Comparison of ENCODE assay signal across 16 cellular contexts in genomic region chr21:42835611-42836401, GRCh38. TPM values are rescaled to one million over a fixed set of nuclear protein-coding genes. Genes with fewer than 3 reads are reported as not detected.
DNase-seq lines count a peak whose midpoint lies in the region; ATAC-seq, FAIRE-seq and TF ChIP-seq lines count a peak whose summit lies in the region.
"Had no signal": no experiment of that assay in that cellular context is flagged by ENCODE, and none has a peak within 500 bp of the region (broad histone marks: within the 10 kb centered on the region; RNA-seq: fewer than 3 reads in every experiment).

No MANE protein-coding gene starts in this region.

- H3K27ac Mint-ChIP-seq in CD4-positive, alpha-beta T cell, result no peak overlapping the region
- H3K27ac Mint-ChIP-seq: HFFc6 had no signal

- peak; percentile 32 for DNase-seq in right atrium auricular region (ENCODE audit: low spot score)
- no peak for DNase-seq in Right ventricle myocardium superior
- no peak for DNase-seq in K562 (ENCODE audit: extremely low read depth in 1 of 4, low spot score in 3 of 4)
- peak; percentile 6 for DNase-seq in mesenteric fat pad (ENCODE audit: low spot score)
- peak; percentile 16 for DNase-seq in upper lobe of right lung
- DNase-seq in CD4-positive, alpha-beta T cell, result no peak
- no peak for DNase-seq in HEK293T (ENCODE audit: extremely low spot score)
- DNase-seq: CD8-positive, alpha-beta memory T cell; DND-41; HFFc6; NCI-H1436; NCI-H2081; NCI-H748 treated with DMSO at 0.1 percent for 48 hours had no signal

- H3K36me3 ChIP-seq in right atrium auricular region (peaks cover 7% of the 10 kb centered on the region), K562 (ENCODE audit: control insufficient read depth, insufficient read depth, low read length) (peaks cover 20% of the 10 kb centered on the region), upper lobe of right lung (peaks cover 7% of the 10 kb centered on the region)

- H3K27ac ChIP-seq in right atrium auricular region (no peak overlapping the region), K562 (ENCODE audit: extremely low read depth, low read depth, low read length) (no peak overlapping the region), upper lobe of right lung (no peak overlapping the region)
- no peak overlapping the region for H3K27ac ChIP-seq in CD4-positive, alpha-beta T cell (ENCODE audit: low read depth, low read length)
- H3K27ac ChIP-seq: KMS-11, SJSA1 had no signal

- no peak for TF ChIP-seq CTCF in right atrium auricular region (IDR thresholded peaks at IDR 0.05)
- TF ChIP-seq CTCF in K562 (IDR thresholded peaks at IDR 0.05 in 2 of 3, conservative IDR thresholded peaks at IDR 0.05 in 1 of 3; ENCODE audit: insufficient read depth in 2 of 3, low read depth in 1 of 3, low read length in 3 of 3), result no peak
- no peak for TF ChIP-seq CTCF in upper lobe of right lung (IDR thresholded peaks at IDR 0.05)
- no peak for TF ChIP-seq CTCF in CD4-positive, alpha-beta T cell (IDR thresholded peaks at IDR 0.05)

- H3K4me2 ChIP-seq in K562 (ENCODE audit: insufficient read depth, low read length), result no peak overlapping the region
- H3K4me2 ChIP-seq: KMS-11 had no signal

- H3K9me3 ChIP-seq in right atrium auricular region (no peaks in the 10 kb centered on the region), K562 (replicated peaks; ENCODE audit: control insufficient read depth, insufficient read depth, low read depth, low read length) (no peaks in the 10 kb centered on the region; the same call in 1 of the 2 replicates), upper lobe of right lung (no peaks in the 10 kb centered on the region)
- H3K9me3 ChIP-seq in CD4-positive, alpha-beta T cell (ENCODE audit: control insufficient read depth, low read length), result no peaks in the 10 kb centered on the region
- H3K9me3 ChIP-seq: SJSA1 had no signal

- no peak overlapping the region for H2AFZ ChIP-seq in K562 (ENCODE audit: low read depth, low read length)

- H3K9ac ChIP-seq in K562 (ENCODE audit: insufficient read depth in 1 of 2, low read depth in 2 of 2, low read length in 2 of 2), result no peak overlapping the region
- H3K9ac ChIP-seq: KMS-11 had no signal

- WGBS in K562 (ENCODE audit: insufficient coverage, low coverage, missing lambda C conversion rate), result 73% methylated on average over 12 of the region's 12 CpGs

- H3K27me3 Mint-ChIP-seq in CD4-positive, alpha-beta T cell, result no peaks in the 10 kb centered on the region

- H3K4me3 ChIP-seq in right atrium auricular region (no peak overlapping the region), K562 (no peak overlapping the region), upper lobe of right lung (no peak overlapping the region)
- H3K4me3 ChIP-seq: SJSA1 had no signal

- H3K9me3 Mint-ChIP-seq in CD4-positive, alpha-beta T cell, result no peaks in the 10 kb centered on the region
- H3K9me3 Mint-ChIP-seq: HFFc6 had no signal

- no peaks in the 10 kb centered on the region for H3K9me1 ChIP-seq in K562 (ENCODE audit: control insufficient read depth, insufficient read depth, low read length)

- no peak for TF ChIP-seq RAD21 in K562 (CRISPR knock-in tag; conservative IDR thresholded peaks at IDR 0.05 in 1 of 2, IDR thresholded peaks at IDR 0.05 in 1 of 2)

- H4K20me1 ChIP-seq in K562 (replicated peaks; ENCODE audit: control insufficient read depth, insufficient read depth, low read length), result peaks cover 31% of the 10 kb centered on the region; the same call in 1 of the 2 replicates

- H3K79me2 ChIP-seq in K562 (ENCODE audit: control insufficient read depth, insufficient read depth, low read length), result no peaks in the 10 kb centered on the region

- BruUV-seq in K562 (replicated peaks; lab: Mats Ljungman, UMichigan), result no TSS peak

- CTCF ChIA-PET in K562 (lab: Yijun Ruan, JAX; ENCODE audit: low intra/inter-chr PET ratio) (no interaction called here), HEK293T (lab: Yijun Ruan, JAX) (interaction anchor here (0.6 kb wide), 1 partner anchor 44 kb away, joined by 4 read pairs; no protein-coding TSS in a partner anchor)
- CTCF ChIA-PET in CD4-positive, alpha-beta T cell (lab: Charles Lee), result no interaction called here

- peaks cover 0 to 4% of the 10 kb centered on the region in 2 donors for H3K27me3 ChIP-seq in right atrium auricular region
- H3K27me3 ChIP-seq in K562 (ENCODE audit: control insufficient read depth in 2 of 2, insufficient read depth in 2 of 2, low read length in 2 of 2), result no peaks in the 10 kb centered on the region
- H3K27me3 ChIP-seq in upper lobe of right lung, result peaks cover 7% of the 10 kb centered on the region
- H3K27me3 ChIP-seq in CD4-positive, alpha-beta T cell (ENCODE audit: control insufficient read depth, insufficient read depth, low read length), result no peaks in the 10 kb centered on the region

- POLR2A ChIA-PET in K562 (lab: Yijun Ruan, JAX) (interaction anchor here (0.6 to 1.1 kb wide), 3 partner anchors 9 to 786 kb away, joined by 3 to 4 read pairs (median 3); no protein-coding TSS in a partner anchor), HEK293T (lab: Yijun Ruan, JAX) (interaction anchor here (0.6 kb wide), 1 partner anchor 66 kb away, joined by 3 read pairs; no protein-coding TSS in a partner anchor)
- POLR2A ChIA-PET in CD4-positive, alpha-beta T cell (lab: Charles Lee), result no interaction called here

- peaks cover 27% of the 10 kb centered on the region for H3K4me1 Mint-ChIP-seq in CD4-positive, alpha-beta T cell (ENCODE audit: low read depth)

- H3K36me3 Mint-ChIP-seq in CD4-positive, alpha-beta T cell (ENCODE audit: low read depth), result no peaks in the 10 kb centered on the region

- H3K4me1 ChIP-seq in right atrium auricular region, result no peaks in the 10 kb centered on the region
- H3K4me1 ChIP-seq in K562 (replicated peaks in 1 of 2; ENCODE audit: control insufficient read depth in 2 of 2, insufficient read depth in 2 of 2, low read length in 2 of 2), result peaks cover 0 to 20% of the 10 kb centered on the region in 2 experiments; a peak in 3 of 5 replicates
- H3K4me1 ChIP-seq in upper lobe of right lung, result no peaks in the 10 kb centered on the region
- H3K4me1 ChIP-seq: SJSA1 had no signal

- no peak overlapping the region for H3K4me3 Mint-ChIP-seq in CD4-positive, alpha-beta T cell
- H3K4me3 Mint-ChIP-seq: CD8-positive, alpha-beta memory T cell; HFFc6 had no signal

- intact Hi-C loops in Right ventricle myocardium superior (cut with DNase I), result no loop called here
- intact Hi-C loops in K562 (cut with micrococcal nuclease), result no loop called here
- intact Hi-C loops in upper lobe of right lung (cut with DNase I), result no loop called here
- intact Hi-C loops in CD4-positive, alpha-beta T cell (cut with DNase I, micrococcal nuclease), result no loop called here

- in situ Hi-C loops in K562 (cut with MboI), result no loop called here

- FAIRE-seq in K562 (lab: Jason Lieb, UNC), result peak; percentile 62
- FAIRE-seq: G401.6 had no signal

- ATAC-seq in Right ventricle myocardium superior (ENCODE audit: poor library complexity), result no peak
- ATAC-seq in K562, result no peak
- no peak for ATAC-seq in upper lobe of right lung
- no peak for ATAC-seq in CD4-positive, alpha-beta T cell (ENCODE audit: poor library complexity)

- TF ChIP-seq EP300 in K562 (IDR thresholded peaks at IDR 0.05; ENCODE audit: low read length), result no peak

- 0 out of 2 replicates have a peak, but pooled peaks have one; percentile 58 for TF ChIP-seq POLR2A in K562 (conservative IDR thresholded peaks at IDR 0.05)

RNA-seq across cellular contexts. Expression of gene WDR4, which starts 43.5 kb away (rescaled TPM):
- total RNA-seq in right atrium auricular region, result 1 to 10 TPM; 1.7 to 4.8 TPM
- 4.5 TPM for total RNA-seq in Right ventricle myocardium superior
- total RNA-seq in K562 (2011; cell fraction: chromatin; rRNA removed; ENCODE audit: low replicate concordance), result 107 and 254 TPM in 2 replicates
- 147 and 151 TPM in 2 replicates for total RNA-seq in K562 (2011; cell fraction: nucleolus; rRNA removed)
- 105 and 112 TPM in 2 replicates for total RNA-seq in K562 (2011; cell fraction: nucleoplasm; rRNA removed)
- 30.2 and 41.6 TPM in 2 replicates for total RNA-seq in K562 (2014; rRNA removed)
- total RNA-seq in K562 (2014; rRNA removed; fragmentation: Illumina TruSeq; extraction: Trizol), result 21.4 and 29.7 TPM in 2 replicates
- 43.4 and 44.3 TPM in 2 replicates for total RNA-seq in K562 (2015; rRNA removed; fragmentation: Illumina TruSeq; extraction: Trizol)
- total RNA-seq in K562 (2021), result 95.3 and 95.4 TPM in 2 replicates
- 32.1 and 32.8 TPM in 2 replicates for polyA plus RNA-seq in K562 (2011; rRNA removed)
- 48.9 and 72.1 TPM in 2 replicates for polyA plus RNA-seq in K562 (2011; cell fraction: cytosol; rRNA removed)
- polyA plus RNA-seq in K562 (2011; cell fraction: nucleus; rRNA removed), result 84.3 and 132 TPM in 2 replicates
- 36.0 and 81.8 TPM in 2 replicates for polyA plus RNA-seq in K562 (2012)
- polyA plus RNA-seq in K562 (2014; fragmentation: Illumina TruSeq; extraction: Trizol), result 48.1 and 59.6 TPM in 2 replicates
- polyA plus RNA-seq in K562 (2014; fragmentation: Nextera tagmentation; extraction: Ambion mirVana), result 10 to 100 TPM in 1 of 2 experiments, 1 to 10 TPM in 1; 5.4 to 26.3 TPM
- 76.3 and 90.2 TPM in 2 replicates for polyA plus RNA-seq in K562 (2014; rRNA removed)
- 22.9 and 34.7 TPM in 2 replicates for polyA minus RNA-seq in K562 (2011; rRNA and poly(A)+ RNA removed)
- polyA minus RNA-seq in K562 (2011; cell fraction: cytosol; rRNA and poly(A)+ RNA removed), result 29.9 and 35.5 TPM in 2 replicates
- polyA minus RNA-seq in K562 (2011; cell fraction: nucleus; rRNA and poly(A)+ RNA removed), result 51.3 and 54.0 TPM in 2 replicates
- 18.6 TPM for total RNA-seq in mesenteric fat pad
- 18.4 TPM for total RNA-seq in upper lobe of right lung
- total RNA-seq in CD4-positive, alpha-beta T cell, result 10 to 100 TPM; 11.3 to 12.9 TPM

RNA-seq across cellular contexts. Expression of gene NDUFV3, which starts 57.3 kb away (rescaled TPM):
- total RNA-seq in right atrium auricular region (10 to 100 TPM; 28.8 to 37.4 TPM), Right ventricle myocardium superior (56.6 TPM), K562 (2014; rRNA removed) (87.8 and 89.7 TPM in 2 replicates), K562 (2014; rRNA removed; fragmentation: Illumina TruSeq; extraction: Trizol) (74.3 and 81.5 TPM in 2 replicates), K562 (2015; rRNA removed; fragmentation: Illumina TruSeq; extraction: Trizol) (79.7 and 80.6 TPM in 2 replicates), K562 (2021) (65.7 and 68.3 TPM in 2 replicates), mesenteric fat pad (40.8 TPM), upper lobe of right lung (38.5 TPM)
- 82.4 and 114 TPM in 2 replicates for total RNA-seq in K562 (2011; cell fraction: chromatin; rRNA removed; ENCODE audit: low replicate concordance)
- total RNA-seq in K562 (2011; cell fraction: nucleolus; rRNA removed), result 48.2 and 54.4 TPM in 2 replicates
- total RNA-seq in K562 (2011; cell fraction: nucleoplasm; rRNA removed), result 61.2 and 67.6 TPM in 2 replicates
- polyA plus RNA-seq in K562 (2011; rRNA removed) (37.2 and 41.9 TPM in 2 replicates), K562 (2014; fragmentation: Illumina TruSeq; extraction: Trizol) (63.0 and 77.9 TPM in 2 replicates), K562 (2014; fragmentation: Nextera tagmentation; extraction: Ambion mirVana) (10 to 100 TPM; 19.1 to 23.6 TPM), K562 (2014; rRNA removed) (67.2 and 80.0 TPM in 2 replicates)
- polyA plus RNA-seq in K562 (2011; cell fraction: cytosol; rRNA removed), result 43.0 and 44.1 TPM in 2 replicates
- polyA plus RNA-seq in K562 (2011; cell fraction: nucleus; rRNA removed), result 40.0 and 49.0 TPM in 2 replicates
- 58.0 and 60.8 TPM in 2 replicates for polyA plus RNA-seq in K562 (2012)
- polyA minus RNA-seq in K562 (2011; rRNA and poly(A)+ RNA removed), result 39.0 and 44.5 TPM in 2 replicates
- polyA minus RNA-seq in K562 (2011; cell fraction: cytosol; rRNA and poly(A)+ RNA removed), result 35.1 and 42.7 TPM in 2 replicates
- polyA minus RNA-seq in K562 (2011; cell fraction: nucleus; rRNA and poly(A)+ RNA removed), result 11.7 and 20.2 TPM in 2 replicates
- total RNA-seq in CD4-positive, alpha-beta T cell, result 10 to 100 TPM; 15.3 to 15.8 TPM

Comparison
In these comparisons a context has a peak if more than half of its experiments do, and no peak if none do; other contexts are left out.
1. DNase-seq: peak in right atrium auricular region (single experiment), mesenteric fat pad (single experiment) and upper lobe of right lung (single experiment); none in Right ventricle myocardium superior (single experiment), K562 (0 of 4), CD4-positive, alpha-beta T cell (0 of 10) and HEK293T (single experiment).